In genomic region chr1:30899577-30900389, GRCh38 we compare ENCODE assay signal across 17 cellular contexts. TPM values are rescaled to one million over a fixed set of nuclear protein-coding genes. Genes with fewer than 3 reads are reported as not detected.
"Had no signal": no experiment of that assay in that cellular context is flagged by ENCODE, and none has a peak within 500 bp of the region (broad histone marks: within the 10 kb centered on the region; RNA-seq: fewer than 3 reads in every experiment).

No MANE protein-coding gene starts in this region.

- H3K36me3 Mint-ChIP-seq: immature natural killer cell; naive thymus-derived CD8-positive, alpha-beta T cell; type B pancreatic cell had no signal

- H3K4me3 Mint-ChIP-seq: activated B cell treated with CpG ODN at 0.5 μM for 24 hours; activated CD4-positive, alpha-beta T cell treated with anti-CD3 and anti-CD28 coated beads, Interleukin-2, amount 10 ng/mL, durations not matched to agents 24 days and 14 days; immature natural killer cell; T-helper 17 cell; type B pancreatic cell had no signal

- DNase-seq: activated B cell treated with CpG ODN at 0.5 μM for 24 hours; activated CD4-positive, alpha-beta T cell treated with anti-CD3 and anti-CD28 coated beads, Interleukin-2, amount 10 ng/mL, durations not matched to agents 24 days and 14 days; activated CD8-positive, alpha-beta memory T cell treated with anti-CD3 and anti-CD28 coated beads for 24 hours; activated naive CD4-positive, alpha-beta T cell treated with Interleukin-2 at 50 U/mL for 16 hours; central memory CD4-positive, alpha-beta T cell; cortex of kidney; immature natural killer cell; left cardiac atrium; lower lobe of right lung; occipital lobe; stimulated activated CD4-positive, alpha-beta T cell treated with anti-CD3 and anti-CD28 coated beads, Interleukin-2, amount 100 ng/mL, for 24 hours; stimulated activated naive CD4-positive, alpha-beta T cell; T-helper 17 cell had no signal

- H3K36me3 ChIP-seq: lower lobe of right lung, prostate gland, right lobe of liver had no signal

- H3K27me3 ChIP-seq: right lobe of liver had no signal

- ATAC-seq: left cardiac atrium; lower lobe of right lung; naive thymus-derived CD8-positive, alpha-beta T cell; right lobe of liver; T-helper 17 cell had no signal

- H3K4me1 ChIP-seq: right lobe of liver had no signal

- H3K27ac Mint-ChIP-seq: activated B cell treated with CpG ODN at 0.5 μM for 24 hours; activated CD4-positive, alpha-beta T cell treated with anti-CD3 and anti-CD28 coated beads, Interleukin-2, amount 10 ng/mL, durations not matched to agents 24 days and 14 days; immature natural killer cell; T-helper 17 cell; type B pancreatic cell had no signal

- H3K9me3 Mint-ChIP-seq: activated B cell treated with CpG ODN at 0.5 μM for 24 hours; activated CD4-positive, alpha-beta T cell treated with anti-CD3 and anti-CD28 coated beads, Interleukin-2, amount 10 ng/mL, durations not matched to agents 24 days and 14 days; immature natural killer cell; naive thymus-derived CD8-positive, alpha-beta T cell; type B pancreatic cell had no signal

- H3K27me3 Mint-ChIP-seq: type B pancreatic cell had no signal

- H3K9me3 ChIP-seq: lower lobe of right lung, prostate gland, right lobe of liver had no signal

- H3K4me1 Mint-ChIP-seq: immature natural killer cell had no signal

- H3K27ac ChIP-seq: lower lobe of right lung, right lobe of liver had no signal

- H3K4me3 ChIP-seq: lower lobe of right lung, prostate gland, right lobe of liver had no signal

RNA-seq across cellular contexts. Expression of gene SDC3, which starts 8.8 kb away (rescaled TPM):
- polyA plus RNA-seq: immature natural killer cell; naive thymus-derived CD8-positive, alpha-beta T cell had no signal
